In genomic region chr1:192943522-192943921, GRCh38 we compare ENCODE assay signal across 21 cellular contexts.
"Had no signal": no experiment of that assay in that cellular context is flagged by ENCODE, and none has a peak within 500 bp of the region (broad histone marks: within the 10 kb centered on the region; RNA-seq: fewer than 3 reads in every experiment).

No MANE protein-coding gene starts in this region.

- ATAC-seq: esophagus mucosa; left cardiac atrium; naive thymus-derived CD4-positive, alpha-beta T cell; psoas muscle; stimulated activated effector memory CD8-positive, alpha-beta T cell treated with anti-CD3 and anti-CD28 coated beads, Interleukin-12 subunit alpha, Interleukin-12 subunit beta, amount 100 ng/mL, for 72 hours; stimulated activated naive CD8-positive, alpha-beta T cell treated with anti-CD3 and anti-CD28 coated beads, Interleukin-15, Interleukin-2, amounts not matched to agents 100 U/mL and 50 U/mL, for 24 hours; upper lobe of right lung had no signal

- H3K4me1 ChIP-seq: gastroesophageal sphincter, left ventricle myocardium inferior, psoas muscle, tibial nerve, upper lobe of right lung had no signal

- H3K4me3 ChIP-seq: gastroesophageal sphincter, left ventricle myocardium inferior, lung, psoas muscle, smooth muscle cell, tibial nerve, upper lobe of right lung had no signal

- H3K27me3 ChIP-seq: gastroesophageal sphincter, tibial nerve, upper lobe of right lung had no signal

- H3K4me2 ChIP-seq: smooth muscle cell had no signal

- H3K9me3 ChIP-seq: gastroesophageal sphincter, left ventricle myocardium inferior, psoas muscle, tibial nerve, upper lobe of right lung had no signal

- DNase-seq: effector memory CD4-positive, alpha-beta T cell; foreskin fibroblast; glutamatergic neuron; immature natural killer cell; kidney; left cardiac atrium; left ventricle myocardium inferior; naive thymus-derived CD4-positive, alpha-beta T cell; nephron progenitor cell; psoas muscle; retina; stimulated activated CD4-positive, alpha-beta T cell treated with anti-CD3 and anti-CD28 coated beads, Interleukin-4, amount 100 ng/mL, for 1 hour; stimulated activated CD8-positive, alpha-beta memory T cell treated with anti-CD3 and anti-CD28 coated beads, Interleukin-4, amount 100 ng/mL, for 48 hours; stimulated activated naive CD8-positive, alpha-beta T cell treated with anti-CD3 and anti-CD28 coated beads, Interleukin-15, Interleukin-2, amounts not matched to agents 100 U/mL and 50 U/mL, for 24 hours; upper lobe of right lung had no signal

- H3K36me3 ChIP-seq: gastroesophageal sphincter, left ventricle myocardium inferior, tibial nerve, upper lobe of right lung had no signal

- H3K27ac ChIP-seq: left ventricle myocardium inferior, psoas muscle, tibial nerve, upper lobe of right lung had no signal
